In genomic region chr4:41644288-41644914, GRCh38 we compare ENCODE assay signal across 8 cellular contexts.
DNase-seq lines count a peak whose midpoint lies in the region; ATAC-seq lines count a peak whose summit lies in the region.

No MANE protein-coding gene starts in this region.

- H3K27ac ChIP-seq in caudate nucleus (ENCODE audit: low read depth, low read length): peak overlapping the region; percentile 19

- in situ Hi-C loops in ACHN (cut with HindIII; ENCODE audit: low pct_ligation_motif_present, low pct_unique_long_range_greater_than_20kb, low sequenced_read_pairs): no loop called here

- DNase-seq in ACHN (peak; percentile 45), HK-2 (ENCODE audit: unreplicated experiment) (peak; percentile 47), caudate nucleus (lab: John Stamatoyannopoulos, UW) (peak in 57 of 61 donors; percentile 9 to 88 (median 68)), iris pigment epithelial cell (ENCODE audit: low read depth) (peak; percentile 54)
- DNase-seq in stimulated activated CD4-positive, alpha-beta T cell treated with anti-CD3 and anti-CD28 coated beads, Interleukin-1b, Interleukin-23, amount 100 ng/mL, for 48 hours: peak; percentile 6

- ATAC-seq in GM21390 (IDR thresholded peaks at IDR 0.05; ENCODE audit: unreplicated experiment) (no peak), HG02981 (IDR thresholded peaks at IDR 0.05; ENCODE audit: unreplicated experiment) (no peak), HG03565 (IDR thresholded peaks at IDR 0.05; ENCODE audit: unreplicated experiment) (no peak)

Comparison
In these comparisons a context has a peak if more than half of its experiments do, and no peak if none do; other contexts are left out.
1. DNase-seq: peak in every context shown above with its lines; median percentile 68 in caudate nucleus; 54 in iris pigment epithelial cell; 47 in HK-2; 45 in ACHN; 6 in stimulated activated CD4-positive, alpha-beta T cell treated with anti-CD3 and anti-CD28 coated beads, Interleukin-1b, Interleukin-23, amount 100 ng/mL, for 48 hours.